In genomic region chr7:5702876-5703571, GRCh38 we compare ENCODE assay signal across 9 cellular contexts.
DNase-seq lines count a peak whose midpoint lies in the region; ATAC-seq and TF ChIP-seq lines count a peak whose summit lies in the region.
"Had no signal": no experiment of that assay in that cellular context is flagged by ENCODE, and none has a peak within 500 bp of the region (broad histone marks: within the 10 kb centered on the region; RNA-seq: fewer than 3 reads in every experiment).

No MANE protein-coding gene starts in this region.

- DNase-seq in stimulated activated naive CD8-positive, alpha-beta T cell treated with anti-CD3 and anti-CD28 coated beads, Interleukin-15, Interleukin-2, amounts not matched to agents 100 U/mL and 50 U/mL, for 24 hours = no peak
- DNase-seq in brain microvascular endothelial cell = peak; percentile 31
- no peak for DNase-seq in lower lobe of right lung
- DNase-seq in uterus = no peak
- no peak for DNase-seq in amniotic stem cell (lab: John Stamatoyannopoulos, UW)
- DNase-seq in NK-92 treated with Interleukin-12 subunit alpha and Interleukin-12 subunit beta, amount 100 ng/mL, for 24 hours (lab: John Stamatoyannopoulos, UW) = no peak
- no peak for DNase-seq in DMS53 treated with DMSO at 0.1 percent for 48 hours (lab: John Stamatoyannopoulos, UW; ENCODE audit: unreplicated experiment)
- DNase-seq: WERI-Rb-1 had no signal

- H3K27me3 ChIP-seq in brain microvascular endothelial cell (replicated peaks) = no peaks in the 10 kb centered on the region
- H3K27me3 ChIP-seq in lower lobe of right lung (ENCODE audit: low read depth) = no peaks in the 10 kb centered on the region
- no peaks in the 10 kb centered on the region for H3K27me3 ChIP-seq in uterus

- TF ChIP-seq CTCF in brain microvascular endothelial cell (IDR thresholded peaks at IDR 0.05; ENCODE audit: low read depth, low read length, missing control alignments) (no peak), lower lobe of right lung (IDR thresholded peaks at IDR 0.05) (no peak), uterus (IDR thresholded peaks at IDR 0.05) (no peak)

- in situ Hi-C loops in brain microvascular endothelial cell (cut with HindIII; ENCODE audit: low pct_ligation_motif_present, low sequenced_read_pairs) = loop anchor here (5.0 kb wide), 1 partner anchor 76 kb away; no protein-coding TSS in a partner anchor

- H3K4me1 ChIP-seq in lower lobe of right lung (peaks cover 19% of the 10 kb centered on the region), uterus (peaks cover 0 to 2% of the 10 kb centered on the region in 2 donors)

- no peaks in the 10 kb centered on the region for H3K27me3 Mint-ChIP-seq in stimulated activated naive CD8-positive, alpha-beta T cell treated with anti-CD3 and anti-CD28 coated beads, Interleukin-15, Interleukin-2, amounts not matched to agents 100 ng/mL and 50 ng/mL, for 24 hours

- ATAC-seq in stimulated activated naive CD8-positive, alpha-beta T cell treated with anti-CD3 and anti-CD28 coated beads, Interleukin-15, Interleukin-2, amounts not matched to agents 100 U/mL and 50 U/mL, for 24 hours = no peak
- ATAC-seq in lower lobe of right lung = peak; percentile 29 to 40

- intact Hi-C loops in lower lobe of right lung (cut with DNase I) = no loop called here
- intact Hi-C loops in uterus (cut with DNase I; ENCODE audit: low total_unique reads) = loop anchor here (10.0 kb wide), 1 partner anchor 208 kb away; no protein-coding TSS in a partner anchor

- peaks cover 10% of the 10 kb centered on the region for H3K36me3 ChIP-seq in brain microvascular endothelial cell (replicated peaks)
- H3K36me3 ChIP-seq in lower lobe of right lung = peaks cover 52% of the 10 kb centered on the region
- H3K36me3 ChIP-seq in uterus = no peaks in the 10 kb centered on the region

- H3K27ac ChIP-seq in brain microvascular endothelial cell (no peak overlapping the region), lower lobe of right lung (no peak overlapping the region), uterus (peak overlapping the region; percentile 44 to 56)
- H3K27ac ChIP-seq: WERI-Rb-1 had no signal

- H3K4me3 ChIP-seq in brain microvascular endothelial cell (ENCODE audit: low read depth, low read length) (no peak overlapping the region), lower lobe of right lung (no peak overlapping the region), uterus (no peak overlapping the region)

- no peak overlapping the region for H3K4me3 Mint-ChIP-seq in stimulated activated naive CD8-positive, alpha-beta T cell treated with anti-CD3 and anti-CD28 coated beads, Interleukin-15, Interleukin-2, amounts not matched to agents 100 ng/mL and 50 ng/mL, for 24 hours

- peaks cover 62% of the 10 kb centered on the region for H3K36me3 Mint-ChIP-seq in stimulated activated naive CD8-positive, alpha-beta T cell treated with anti-CD3 and anti-CD28 coated beads, Interleukin-15, Interleukin-2, amounts not matched to agents 100 ng/mL and 50 ng/mL, for 24 hours (ENCODE audit: low read depth)

- H3K9me3 Mint-ChIP-seq in stimulated activated naive CD8-positive, alpha-beta T cell treated with anti-CD3 and anti-CD28 coated beads, Interleukin-15, Interleukin-2, amounts not matched to agents 100 ng/mL and 50 ng/mL, for 24 hours = no peaks in the 10 kb centered on the region

- H3K27ac Mint-ChIP-seq in stimulated activated naive CD8-positive, alpha-beta T cell treated with anti-CD3 and anti-CD28 coated beads, Interleukin-15, Interleukin-2, amounts not matched to agents 100 ng/mL and 50 ng/mL, for 24 hours = peak overlapping the region; percentile 37

- no peak for TF ChIP-seq POLR2A in uterus (IDR thresholded peaks at IDR 0.05)

- H3K9me3 ChIP-seq in lower lobe of right lung (no peaks in the 10 kb centered on the region), uterus (no peaks in the 10 kb centered on the region)

- H3K4me1 Mint-ChIP-seq in stimulated activated naive CD8-positive, alpha-beta T cell treated with anti-CD3 and anti-CD28 coated beads, Interleukin-15, Interleukin-2, amounts not matched to agents 100 ng/mL and 50 ng/mL, for 24 hours (ENCODE audit: low read depth) = peaks cover 78% of the 10 kb centered on the region

Comparison
In these comparisons a context has a peak if more than half of its experiments do, and no peak if none do; other contexts are left out.
1. H3K27ac ChIP-seq: peak in uterus (2 of 2); none in brain microvascular endothelial cell (single experiment) and lower lobe of right lung (single experiment).